In genomic region chr16:57984443-57985203, GRCh38 we compare ENCODE assay signal across 8 cellular contexts. TPM values are rescaled to one million over a fixed set of nuclear protein-coding genes. Genes with fewer than 3 reads are reported as not detected.
DNase-seq lines count a peak whose midpoint lies in the region; ATAC-seq and TF ChIP-seq lines count a peak whose summit lies in the region.

No MANE protein-coding gene starts in this region.

- no peaks in the 10 kb centered on the region for H3K9me3 Mint-ChIP-seq in central memory CD8-positive, alpha-beta T cell

- no peaks in the 10 kb centered on the region for H3K79me2 ChIP-seq in PC-3 (ENCODE audit: low read length)

- H3K4me1 Mint-ChIP-seq in central memory CD8-positive, alpha-beta T cell = peaks cover 5% of the 10 kb centered on the region

- H3K27ac ChIP-seq in PC-3 (ENCODE audit: low read length) = no peak overlapping the region

- BruUV-seq in PC-3 (replicated peaks; lab: Mats Ljungman, UMichigan) = no TSS peak

- no peaks in the 10 kb centered on the region for H4K20me1 ChIP-seq in PC-3 (ENCODE audit: low read length)

- POLR2A ChIA-PET in PC-3 (lab: Charles Lee; ENCODE audit: unreplicated experiment) = no interaction called here

- H3K27me3 ChIP-seq in kidney epithelial cell (ENCODE audit: control insufficient read depth, insufficient read depth, low read length) (peaks cover 16% of the 10 kb centered on the region), PC-3 (ENCODE audit: low read length) (no peaks in the 10 kb centered on the region)

- H3K4me1 ChIP-seq in PC-3 (ENCODE audit: insufficient read depth, low read length) = no peaks in the 10 kb centered on the region

- intact Hi-C loops in PC-3 (cut with micrococcal nuclease) = no loop called here

- peak overlapping the region; percentile 34 for H3K27ac Mint-ChIP-seq in central memory CD8-positive, alpha-beta T cell (ENCODE audit: low read depth)

- H3K9ac ChIP-seq in PC-3 (ENCODE audit: low read length) = no peak overlapping the region

- no peak overlapping the region for H3K4me2 ChIP-seq in PC-3 (ENCODE audit: low read length)

- peak; percentile 73 for DNase-seq in activated CD4-positive, CD25-positive, alpha-beta regulatory T cell treated with anti-CD3 and anti-CD28 coated beads, Interleukin-2, amount 50 U/mL, for 16 hours (ENCODE audit: low read depth, low spot score)
- DNase-seq in central memory CD8-positive, alpha-beta T cell (ENCODE audit: low spot score in 2 of 2) = peak; percentile 73 to 82
- DNase-seq in kidney epithelial cell (ENCODE audit: low read depth) (peak; percentile 64), PC-3 (no peak), 8988T (no peak)
- peak; percentile 87 to 91 for DNase-seq in stimulated activated CD4-positive, alpha-beta T cell treated with anti-CD3 and anti-CD28 coated beads, Interleukin-15, amount 100 ng/mL, for 48 hours (ENCODE audit: low read depth in 2 of 2)

- H3K36me3 ChIP-seq in kidney epithelial cell (ENCODE audit: control insufficient read depth, insufficient read depth, low read length) (no peaks in the 10 kb centered on the region), PC-3 (ENCODE audit: low read depth, low read length) (no peaks in the 10 kb centered on the region)

- no peak for TF ChIP-seq CTCF in kidney epithelial cell (IDR thresholded peaks at IDR 0.05; ENCODE audit: insufficient read depth, low read length, poor library complexity, severe bottlenecking)
- no peak for TF ChIP-seq CTCF in PC-3 (conservative IDR thresholded peaks at IDR 0.05; ENCODE audit: low read depth, low read length)

- no peaks in the 10 kb centered on the region for H3F3A ChIP-seq in PC-3 (ENCODE audit: low read length, unreplicated experiment)

- H3K4me3 Mint-ChIP-seq in central memory CD8-positive, alpha-beta T cell = peak overlapping the region; percentile 81

- CTCF ChIA-PET in PC-3 (lab: Charles Lee) = interaction anchor here (0.6 kb wide), 1 partner anchor 676 kb away, joined by 3 read pairs; no protein-coding TSS in a partner anchor

- H3K9me3 ChIP-seq in PC-3 (ENCODE audit: low read length) = no peaks in the 10 kb centered on the region

- H3K27me3 Mint-ChIP-seq in central memory CD8-positive, alpha-beta T cell = no peaks in the 10 kb centered on the region

- peaks cover 2% of the 10 kb centered on the region for H3K36me3 Mint-ChIP-seq in central memory CD8-positive, alpha-beta T cell (ENCODE audit: insufficient read depth)

- no peak overlapping the region for H2AFZ ChIP-seq in PC-3 (ENCODE audit: low read length)

- peak overlapping the region; percentile 42 for H3K4me3 ChIP-seq in kidney epithelial cell (ENCODE audit: low read depth, low read length)
- H3K4me3 ChIP-seq in PC-3 (ENCODE audit: low read length) = no peak overlapping the region

- ATAC-seq in GM18868 (IDR thresholded peaks at IDR 0.05; ENCODE audit: unreplicated experiment) = peak; percentile 79
- ATAC-seq in HG03196 (IDR thresholded peaks at IDR 0.05; ENCODE audit: unreplicated experiment) = peak; percentile 58
- peak; percentile 88 for ATAC-seq in central memory CD8-positive, alpha-beta T cell (replicated peaks; ENCODE audit: extremely low read depth, poor library complexity, severe bottlenecking)
- ATAC-seq in PC-3 = no peak; the same call in 1 of the 2 replicates

- H3K9me2 ChIP-seq in PC-3 (replicated peaks; ENCODE audit: low read length) = no peaks in the 10 kb centered on the region

RNA-seq across cellular contexts. Expression of gene CNGB1, which starts 13.7 kb away (rescaled TPM):
- not detected in 2 replicates for total RNA-seq in kidney epithelial cell
- total RNA-seq in PC-3 (2014; rRNA removed) = 0.04 TPM in 1 of 2 replicates, not detected in the other

RNA-seq across cellular contexts. Expression of gene ZNF319, which starts 15.8 kb away (rescaled TPM):
- total RNA-seq in kidney epithelial cell (11.9 and 15.7 TPM in 2 replicates), PC-3 (2014; rRNA removed) (2.2 TPM in 2 replicates)

RNA-seq across cellular contexts. Expression of gene USB1, which starts 16.6 kb away (rescaled TPM):
- 42.7 and 50.2 TPM in 2 replicates for total RNA-seq in kidney epithelial cell
- 18.7 and 25.1 TPM in 2 replicates for total RNA-seq in PC-3 (2014; rRNA removed)

RNA-seq across cellular contexts. Expression of gene MMP15, which starts 40.9 kb away (rescaled TPM):
- total RNA-seq in kidney epithelial cell (78.7 and 87.1 TPM in 2 replicates), PC-3 (2014; rRNA removed) (6.3 and 9.4 TPM in 2 replicates)

Comparison
In these comparisons a context has a peak if more than half of its experiments do, and no peak if none do; other contexts are left out.
1. DNase-seq: peak in activated CD4-positive, CD25-positive, alpha-beta regulatory T cell treated with anti-CD3 and anti-CD28 coated beads, Interleukin-2, amount 50 U/mL, for 16 hours (single experiment), central memory CD8-positive, alpha-beta T cell (2 of 2), kidney epithelial cell (single experiment) and stimulated activated CD4-positive, alpha-beta T cell treated with anti-CD3 and anti-CD28 coated beads, Interleukin-15, amount 100 ng/mL, for 48 hours (2 of 2); none in PC-3 (single experiment) and 8988T (single experiment).